Comparison of ENCODE assay signal across 2 cellular contexts in genomic region chrX:5242091-5242790, GRCh38.
TF ChIP-seq lines count a peak whose summit lies in the region.

No MANE protein-coding gene starts in this region.

TF ChIP-seq in GM23338, 12 proteins besides CTCF, POLR2A, EP300 and RAD21:
- TF ChIP-seq CREB1 (CRISPR knock-in tag; IDR thresholded peaks at IDR 0.05; ENCODE audit: low read depth), result no peak
- TF ChIP-seq NANOG (IDR thresholded peaks at IDR 0.05; ENCODE audit: borderline replicate concordance), result peak; percentile 57; the same call in 1 of the 2 replicates
TF ChIP-seq in GM23338: peak in this region for 1.

TF ChIP-seq in H1, 55 proteins besides CTCF, POLR2A, EP300 and RAD21 (continued from another document):
- TF ChIP-seq MAX (IDR thresholded peaks at IDR 0.05), result 0 out of 2 replicates have a peak, but pooled peaks have one; percentile 15
- TF ChIP-seq NANOG (IDR thresholded peaks at IDR 0.05; ENCODE audit: insufficient read depth, low read depth, low read length, poor library complexity, severe bottlenecking), result peak; percentile 34
- peak; percentile 43 for TF ChIP-seq ASH2L (IDR thresholded peaks at IDR 0.05; ENCODE audit: low read length)
- no peak for TF ChIP-seq CREB1 (IDR thresholded peaks at IDR 0.05)
- TF ChIP-seq SP1 (IDR thresholded peaks at IDR 0.05; ENCODE audit: low read depth, low read length), result 0 out of 2 replicates have a peak, but pooled peaks have one; percentile 15
- TF ChIP-seq E2F6 (IDR thresholded peaks at IDR 0.05), result 0 out of 2 replicates have a peak, but pooled peaks have one; percentile 36
